In the genomic region with DNA sequence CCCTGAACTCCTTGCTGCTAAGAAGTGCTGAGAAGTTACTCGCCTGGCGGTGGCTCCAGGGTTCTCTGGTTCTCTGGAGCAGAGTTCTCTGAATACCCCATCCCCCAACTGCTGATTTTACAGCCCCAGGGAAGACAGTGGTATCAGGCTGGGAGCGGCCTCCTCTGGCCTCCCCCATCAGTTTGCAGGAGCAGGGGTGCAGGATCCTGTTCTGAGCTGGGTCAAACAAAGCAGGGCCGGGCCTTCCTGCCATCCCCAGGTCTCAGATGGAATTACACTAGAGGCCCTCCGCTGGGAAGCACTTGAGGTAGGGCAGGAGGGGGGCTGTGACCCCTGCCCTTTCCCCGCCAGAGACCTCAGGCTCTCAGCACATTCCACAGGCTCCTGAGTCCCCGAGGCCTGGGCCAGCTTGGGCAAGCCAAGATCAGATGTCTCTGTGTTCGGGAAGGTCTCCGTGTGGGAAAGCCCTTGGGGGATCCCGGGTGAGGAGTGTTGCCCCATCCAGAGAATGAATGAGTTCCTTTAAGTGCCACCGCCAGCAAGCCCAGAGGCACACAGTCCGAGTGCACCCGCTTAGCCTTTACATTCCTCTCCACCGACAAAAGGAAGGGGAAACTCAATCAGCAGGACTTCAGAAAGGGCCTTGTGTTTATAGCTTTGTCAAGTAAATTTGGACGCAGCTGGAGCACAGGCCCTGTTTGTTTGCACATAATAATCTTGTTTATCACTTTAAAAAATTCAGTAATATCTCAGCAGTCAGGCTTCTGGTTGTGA, we compare ENCODE assay signal across 10 cellular contexts.
DNase-seq lines count a peak whose midpoint lies in the region; ATAC-seq, FAIRE-seq and TF ChIP-seq lines count a peak whose summit lies in the region.
"Had no signal": no experiment of that assay in that cellular context is flagged by ENCODE, and none has a peak within 500 bp of the region (broad histone marks: within the 10 kb centered on the region; RNA-seq: fewer than 3 reads in every experiment).

No MANE protein-coding gene starts in this region.

- 0 out of 2 replicates have a peak, but pooled peaks have one; percentile 19 for TF ChIP-seq CTCF in IMR-90 (conservative IDR thresholded peaks at IDR 0.05; ENCODE audit: low read depth, low read length)
- TF ChIP-seq CTCF in kidney (IDR thresholded peaks at IDR 0.05; ENCODE audit: borderline replicate concordance, extremely low read depth, insufficient read depth): no peak
- no peak for TF ChIP-seq CTCF in transverse colon (IDR thresholded peaks at IDR 0.05)

- peak overlapping the region; percentile 82 for H4K91ac ChIP-seq in IMR-90 (ENCODE audit: insufficient read depth, low read depth, low read length)

- TF ChIP-seq RAD21 in IMR-90 (IDR thresholded peaks at IDR 0.05; ENCODE audit: low read length): no peak

- in situ Hi-C loops in IMR-90 (cut with MboI; ENCODE audit: low sequenced_read_pairs) (no loop called here), transverse colon (cut with MboI; ENCODE audit: low pct_ligation_motif_present in 1 of 4, low pct_unique_long_range_greater_than_20kb in 1 of 4, low sequenced_read_pairs in 3 of 4) (no loop called here)

- peak overlapping the region; percentile 86 for H2AK5ac ChIP-seq in IMR-90 (ENCODE audit: low read depth, low read length)

- H3K9ac ChIP-seq in IMR-90 (ENCODE audit: low read depth, low read length) (peak overlapping the region; percentile 0), kidney (ENCODE audit: low read length in 2 of 2) (no peak overlapping the region)

- no peak overlapping the region for H3K4me2 ChIP-seq in IMR-90 (ENCODE audit: low read depth, low read length)

- TF ChIP-seq POLR2A in IMR-90 (IDR thresholded peaks at IDR 0.05; ENCODE audit: low read depth, low read length) (no peak), transverse colon (IDR thresholded peaks at IDR 0.05) (no peak)

- peak overlapping the region; percentile 78 for H2BK20ac ChIP-seq in IMR-90 (ENCODE audit: low read depth, low read length)

- peak overlapping the region; percentile 90 for H2AK9ac ChIP-seq in IMR-90 (replicated peaks; ENCODE audit: low read depth, low read length, poor library complexity)

- no TSS peak for BruUV-seq in IMR-90 (replicated peaks; lab: Mats Ljungman, UMichigan)

- no peaks in the 10 kb centered on the region for H3K27me3 ChIP-seq in IMR-90 (ENCODE audit: control insufficient read depth, insufficient read depth, low read length)
- H3K27me3 ChIP-seq in transverse colon: no peaks in the 10 kb centered on the region

- peak overlapping the region; percentile 16; the same call in 1 of the 3 replicates for H2BK15ac ChIP-seq in IMR-90 (ENCODE audit: low read depth, low read length)

- H3K23ac ChIP-seq in IMR-90 (ENCODE audit: low read depth, low read length): peak overlapping the region; percentile 84

- H2BK120ac ChIP-seq in IMR-90 (ENCODE audit: low read depth, low read length): peak overlapping the region; percentile 93

- peak overlapping the region; percentile 93 for H3K4ac ChIP-seq in IMR-90 (ENCODE audit: low read depth, low read length)

- no peak for TF ChIP-seq EP300 in transverse colon (IDR thresholded peaks at IDR 0.05; ENCODE audit: low read depth)

- peak overlapping the region; percentile 83 for H2AFZ ChIP-seq in IMR-90 (replicated peaks; ENCODE audit: low read length, poor library complexity)

- DNase-seq in IMR-90 (peak; percentile 61), ecto neural progenitor cell (ENCODE audit: low spot score) (peak; percentile 92), kidney (peak; percentile 68), transverse colon (no peak), RKO (ENCODE audit: low spot score) (no peak)
- DNase-seq: activated T-cell treated with anti-CD3 and anti-CD28 coated beads for 4 hours; stimulated activated CD4-positive, alpha-beta T cell treated with anti-CD3 and anti-CD28 coated beads, Interleukin-12 subunit alpha, Interleukin-12 subunit beta, amount 100 ng/mL, for 4 hours had no signal

- WGBS in IMR-90 (ENCODE audit: extremely low coverage in 2 of 2, insufficient read length in 1 of 2), 2 experiments: 19% methylated on average over 3 of the region's 15 CpGs; no CpG with 5 or more reads in 1 of the 2 experiments
- WGBS in transverse colon (ENCODE audit: low coverage in 1 of 2), 2 donors: 80 to 82% methylated on average over 1 to 13 of the region's 15 CpGs

- ATAC-seq in IMR-90 (ENCODE audit: low read depth): peak; percentile 77
- no peak for ATAC-seq in GM21723 (IDR thresholded peaks at IDR 0.05; ENCODE audit: unreplicated experiment)
- ATAC-seq in HG02759 (IDR thresholded peaks at IDR 0.05; ENCODE audit: unreplicated experiment): no peak

- H3K36me3 ChIP-seq in IMR-90 (ENCODE audit: control insufficient read depth, insufficient read depth, low read length): peaks cover 9% of the 10 kb centered on the region; the same call in 1 of the 2 replicates
- H3K36me3 ChIP-seq in kidney (ENCODE audit: control insufficient read depth in 1 of 2, insufficient read depth in 2 of 2, low read length in 2 of 2): no peaks in the 10 kb centered on the region
- H3K36me3 ChIP-seq in transverse colon: peaks cover 0 to 4% (median 0%) of the 10 kb centered on the region in 4 donors

- H3K18ac ChIP-seq in IMR-90 (ENCODE audit: low read depth, low read length): peak overlapping the region; percentile 14; the same call in 1 of the 2 replicates

- H4K20me1 ChIP-seq in IMR-90 (ENCODE audit: insufficient read depth, low read length): no peaks in the 10 kb centered on the region

- H3K4me3 ChIP-seq in IMR-90 (ENCODE audit: insufficient read depth, low read depth, low read length) (no peak overlapping the region), kidney (ENCODE audit: low read length in 2 of 2) (no peak overlapping the region), transverse colon (no peak overlapping the region)

- peak overlapping the region; percentile 88 for H3K14ac ChIP-seq in IMR-90 (replicated peaks; ENCODE audit: low read depth, low read length)

- peaks cover 28% of the 10 kb centered on the region for H3K4me1 ChIP-seq in IMR-90 (ENCODE audit: control insufficient read depth, insufficient read depth, low read length)
- peaks cover 0 to 2% of the 10 kb centered on the region in 2 donors for H3K4me1 ChIP-seq in kidney (ENCODE audit: control insufficient read depth in 1 of 2, insufficient read depth in 1 of 2, low read depth in 1 of 2, low read length in 2 of 2)
- peaks cover 0 to 20% (median 3%) of the 10 kb centered on the region in 4 donors for H3K4me1 ChIP-seq in transverse colon

- dilution Hi-C loops in IMR-90 (cut with HindIII; ENCODE audit: low sequenced_read_pairs, unreplicated experiment): no loop called here

- peak overlapping the region; percentile 34 to 89 for H4K8ac ChIP-seq in IMR-90 (ENCODE audit: low read depth in 2 of 2, low read length in 2 of 2)

- H3K56ac ChIP-seq in IMR-90 (ENCODE audit: extremely low read depth, insufficient read depth, low read length): peak overlapping the region; percentile 55

- peaks cover 23% of the 10 kb centered on the region for H3K9me1 ChIP-seq in IMR-90 (ENCODE audit: insufficient read depth, low read length)

- peak overlapping the region; percentile 80 for H2BK5ac ChIP-seq in IMR-90 (ENCODE audit: low read depth, low read length, poor library complexity, severe bottlenecking)

- POLR2A ChIA-PET in IMR-90 (lab: Charles Lee; ENCODE audit: unreplicated experiment): interaction anchor here (0.5 kb wide), 1 partner anchor 183 kb away, joined by 3 read pairs; the partner anchor contains the start of gene CHSY1

- H4K5ac ChIP-seq in IMR-90 (ENCODE audit: low read depth, low read length): peak overlapping the region; percentile 5

- no peaks in the 10 kb centered on the region for H3K9me3 ChIP-seq in IMR-90 (ENCODE audit: control insufficient read depth, insufficient read depth, low read length)
- no peaks in the 10 kb centered on the region for H3K9me3 ChIP-seq in kidney (ENCODE audit: control insufficient read depth in 1 of 2, low read length in 2 of 2)
- no peaks in the 10 kb centered on the region for H3K9me3 ChIP-seq in transverse colon

- intact Hi-C loops in IMR-90 (cut with micrococcal nuclease): loop anchor here (1.0 kb wide), 1 partner anchor 54 kb away; no protein-coding TSS in a partner anchor
- intact Hi-C loops in kidney (cut with DNase I): no loop called here
- intact Hi-C loops in transverse colon (cut with DNase I; ENCODE audit: low total_unique reads): no loop called here

- H3K27ac ChIP-seq in IMR-90 (ENCODE audit: insufficient read depth, low read length) (peak overlapping the region; percentile 68), kidney (ENCODE audit: low read depth in 2 of 2, low read length in 2 of 2) (no peak overlapping the region), transverse colon (peak overlapping the region; percentile 60 to 72 (median 67))

- peaks cover 0 to 16% of the 10 kb centered on the region in 2 experiments; a peak in 1 of 4 replicates for H3K79me1 ChIP-seq in IMR-90 (ENCODE audit: low read depth in 1 of 2, low read length in 2 of 2)

- no peak for FAIRE-seq in kidney (lab: Jason Lieb, UNC)
- FAIRE-seq: frontal cortex had no signal

- CTCF ChIA-PET in IMR-90 (lab: Yijun Ruan, JAX): interaction anchor here (0.9 to 1.6 kb wide), 2 partner anchors 52 to 137 kb away, joined by 3 read pairs; no protein-coding TSS in a partner anchor

TF ChIP-seq in IMR-90, 13 proteins besides CTCF, POLR2A, EP300 and RAD21:
- TF ChIP-seq CHD1 (IDR thresholded peaks at IDR 0.05; ENCODE audit: low read depth, low read length) (no peak), NFE2L2 (IDR thresholded peaks at IDR 0.05; ENCODE audit: low read depth, low read length) (no peak), MXI1 (IDR thresholded peaks at IDR 0.05; ENCODE audit: borderline replicate concordance, low read depth, low read length) (no peak), MAFK (IDR thresholded peaks at IDR 0.05; ENCODE audit: low read depth, low read length) (no peak), CEBPB (IDR thresholded peaks at IDR 0.05; ENCODE audit: low read depth, low read length) (peak; percentile 42; the same call in 1 of the 2 replicates)
- TF ChIP-seq, protein P1, sequence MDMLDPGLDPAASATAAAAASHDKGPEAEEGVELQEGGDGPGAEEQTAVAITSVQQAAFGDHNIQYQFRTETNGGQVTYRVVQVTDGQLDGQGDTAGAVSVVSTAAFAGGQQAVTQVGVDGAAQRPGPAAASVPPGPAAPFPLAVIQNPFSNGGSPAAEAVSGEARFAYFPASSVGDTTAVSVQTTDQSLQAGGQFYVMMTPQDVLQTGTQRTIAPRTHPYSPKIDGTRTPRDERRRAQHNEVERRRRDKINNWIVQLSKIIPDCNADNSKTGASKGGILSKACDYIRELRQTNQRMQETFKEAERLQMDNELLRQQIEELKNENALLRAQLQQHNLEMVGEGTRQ (IDR thresholded peaks at IDR 0.05; ENCODE audit: low read depth, low read length): no peak
TF ChIP-seq in IMR-90: peak in this region for 1.

Comparison
In these comparisons a context has a peak if more than half of its experiments do, and no peak if none do; other contexts are left out.
1. DNase-seq: peak in IMR-90 (single experiment), ecto neural progenitor cell (single experiment) and kidney (single experiment); none in transverse colon (single experiment) and RKO (single experiment).
2. H3K27ac ChIP-seq: peak in IMR-90 (single experiment) and transverse colon (4 of 4); none in kidney (0 of 2).